ENCODE assay signal across 24 cellular contexts in the genomic region with DNA sequence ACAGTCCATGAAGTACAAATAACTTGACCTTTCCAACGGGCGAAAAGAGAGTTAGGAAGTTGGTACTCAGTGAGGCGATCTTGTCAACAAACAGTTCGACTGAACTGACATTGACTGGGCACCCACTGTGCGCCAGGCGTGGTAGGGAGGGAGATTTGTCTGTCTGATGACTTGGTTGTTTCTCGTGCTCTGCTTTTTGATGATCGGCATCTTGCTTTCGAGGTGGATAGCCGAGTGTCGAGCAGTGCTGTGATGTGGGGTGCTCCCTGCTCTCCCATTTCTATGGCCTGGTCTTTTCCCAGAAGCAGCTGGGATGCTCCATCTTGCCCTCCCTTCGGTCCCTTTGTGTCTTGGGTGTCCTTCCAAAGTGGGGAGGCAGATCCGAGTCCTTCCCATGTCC. TPM values are rescaled to one million over a fixed set of nuclear protein-coding genes. Genes with fewer than 3 reads are reported as not detected.
A peak's percentile ranks its signal among the peaks of the same experiment; 100 is the strongest.
DNase-seq lines count a peak whose midpoint lies in the region; ATAC-seq and TF ChIP-seq lines count a peak whose summit lies in the region.
"Had no signal": no experiment of that assay in that cellular context is flagged by ENCODE, and none has a peak within 500 bp of the region (broad histone marks: within the 10 kb centered on the region; RNA-seq: fewer than 3 reads in every experiment).

No MANE protein-coding gene starts in this region.

- intact Hi-C loops in vagina (cut with DNase I): no loop called here

- no peak for TF ChIP-seq EP300 in gastroesophageal sphincter (IDR thresholded peaks at IDR 0.05)

- WGBS in gastroesophageal sphincter (ENCODE audit: low coverage in 1 of 2), 2 donors: 84 to 89% methylated on average over 9 to 10 of the region's 13 CpGs

- TF ChIP-seq POLR2A in vagina (IDR thresholded peaks at IDR 0.05) (no peak), gastroesophageal sphincter (IDR thresholded peaks at IDR 0.05) (no peak)

- no peak for ATAC-seq in gastroesophageal sphincter
- ATAC-seq: activated T-cell treated with anti-CD3 and anti-CD28 coated beads, Interleukin-2, amount 50 U/mL, for 4 hours had no signal

- H3K9me3 ChIP-seq in SJCRH30 (replicated peaks) (no peaks in the 10 kb centered on the region), iPS-18a (ENCODE audit: control insufficient read depth, low read depth, low read length) (no peaks in the 10 kb centered on the region), osteoblast (ENCODE audit: low read depth, low read length) (no peaks in the 10 kb centered on the region), vagina (no peaks in the 10 kb centered on the region), gastroesophageal sphincter (no peaks in the 10 kb centered on the region)
- H3K9me3 ChIP-seq: adrenal gland, Caco-2, lower lobe of right lung, neutrophil, Peyer's patch had no signal

- DNase-seq in SJCRH30 (no peak), osteoblast (ENCODE audit: insufficient read length, low spot score, missing footprints) (peak; percentile 35), vagina (ENCODE audit: extremely low spot score in 2 of 2) (no peak), SW480 (ENCODE audit: low spot score) (no peak), DMS53 treated with DMSO at 0.1 percent for 48 hours (lab: John Stamatoyannopoulos, UW; ENCODE audit: unreplicated experiment) (no peak)
- DNase-seq: activated CD4-positive, alpha-beta T cell treated with anti-CD3 and anti-CD28 coated beads, Interleukin-2, amount 10 ng/mL, durations not matched to agents 7 days and 5 days; activated naive CD4-positive, alpha-beta T cell treated with Interleukin-2 at 50 U/mL for 16 hours; activated T-cell treated with anti-CD3 and anti-CD28 coated beads, Interleukin-2, amount 50 U/mL, for 4 hours; kidney glomerular epithelial cell; lower lobe of right lung; NCI-H1930; Peyer's patch; SHP77 treated with DMSO at 0.1 percent for 48 hours; SW 1271; T1000 had no signal

- H3K27ac ChIP-seq in SJCRH30 (peak overlapping the region; percentile 20), iPS-18a (ENCODE audit: low read length) (no peak overlapping the region), osteoblast (ENCODE audit: low read depth, low read length) (peak overlapping the region; percentile 33), vagina (peak overlapping the region; percentile 43), gastroesophageal sphincter (peak overlapping the region in 1 of 4 donors; percentile 65)
- H3K27ac ChIP-seq: adrenal gland, brain microvascular endothelial cell, HL-60, lower lobe of right lung, neutrophil, Peyer's patch, WERI-Rb-1 had no signal

- H3K27me3 ChIP-seq in SJCRH30: no peaks in the 10 kb centered on the region
- no peaks in the 10 kb centered on the region for H3K27me3 ChIP-seq in iPS-18a (ENCODE audit: control insufficient read depth, insufficient read depth, low read length)
- H3K27me3 ChIP-seq in osteoblast (ENCODE audit: insufficient read depth, low read length): peaks cover 13% of the 10 kb centered on the region
- no peaks in the 10 kb centered on the region for H3K27me3 ChIP-seq in vagina
- H3K27me3 ChIP-seq in gastroesophageal sphincter: no peaks in the 10 kb centered on the region
- H3K27me3 ChIP-seq: adrenal gland, brain microvascular endothelial cell, neutrophil, Peyer's patch had no signal

- no peaks in the 10 kb centered on the region for H4K20me1 ChIP-seq in osteoblast (ENCODE audit: insufficient read depth, low read length)

- TF ChIP-seq CTCF in osteoblast (IDR thresholded peaks at IDR 0.05; ENCODE audit: extremely low read depth, low read depth, low read length): no peak
- no peak for TF ChIP-seq CTCF in vagina (IDR thresholded peaks at IDR 0.05)
- TF ChIP-seq CTCF in gastroesophageal sphincter (IDR thresholded peaks at IDR 0.05): no peak

- H3K9ac ChIP-seq in iPS-18a (ENCODE audit: low read length): peak overlapping the region; percentile 28

- no peaks in the 10 kb centered on the region for H3K36me3 ChIP-seq in SJCRH30
- no peaks in the 10 kb centered on the region for H3K36me3 ChIP-seq in iPS-18a (ENCODE audit: control insufficient read depth, low read depth, low read length)
- no peaks in the 10 kb centered on the region for H3K36me3 ChIP-seq in osteoblast (ENCODE audit: insufficient read depth, low read length)
- no peaks in the 10 kb centered on the region for H3K36me3 ChIP-seq in vagina
- no peaks in the 10 kb centered on the region for H3K36me3 ChIP-seq in gastroesophageal sphincter
- H3K36me3 ChIP-seq: adrenal gland, brain microvascular endothelial cell, lower lobe of right lung, neutrophil, Peyer's patch, WERI-Rb-1 had no signal

- peak overlapping the region; percentile 92 for H2AFZ ChIP-seq in osteoblast (ENCODE audit: low read length)

- H3K4me1 ChIP-seq in SJCRH30 (peaks cover 4% of the 10 kb centered on the region; the same call in 1 of the 2 replicates), iPS-18a (ENCODE audit: control insufficient read depth, low read depth, low read length) (peaks cover 14% of the 10 kb centered on the region), osteoblast (ENCODE audit: insufficient read depth, low read length) (peaks cover 8% of the 10 kb centered on the region), vagina (no peaks in the 10 kb centered on the region), gastroesophageal sphincter (peaks cover 0 to 17% (median 0%) of the 10 kb centered on the region in 3 donors)
- H3K4me1 ChIP-seq: adrenal gland, Caco-2, lower lobe of right lung, Peyer's patch had no signal

- H3K79me2 ChIP-seq in osteoblast (ENCODE audit: insufficient read depth, low read length): no peaks in the 10 kb centered on the region

- H3K4me3 ChIP-seq in SJCRH30 (no peak overlapping the region), iPS-18a (ENCODE audit: low read length) (no peak overlapping the region), osteoblast (ENCODE audit: insufficient read depth, low read length) (no peak overlapping the region), vagina (no peak overlapping the region), gastroesophageal sphincter (no peak overlapping the region)
- H3K4me3 ChIP-seq: adrenal gland, lower lobe of right lung, Peyer's patch, skin epidermis had no signal

- no peak overlapping the region for H3K4me2 ChIP-seq in osteoblast (ENCODE audit: insufficient read depth, low read length)

RNA-seq across cellular contexts. Expression of a gene that starts 30.4 kb away (rescaled TPM):
- 24.7 and 30.6 TPM in 2 replicates for total RNA-seq in SJCRH30 (2014; rRNA removed; shearing (Covaris generic))
- total RNA-seq in osteoblast (8.0 and 8.3 TPM in 2 replicates), vagina (4.7 TPM), gastroesophageal sphincter (10 to 100 TPM in 1 of 4 donors, 1 to 10 TPM in 3; 4.4 to 12.1 (median 6.3) TPM)
